Comparison of ENCODE assay signal across 22 cellular contexts in genomic region chr1:3599816-3600215, GRCh38. TPM values are rescaled to one million over a fixed set of nuclear protein-coding genes. Genes with fewer than 3 reads are reported as not detected.
DNase-seq lines count a peak whose midpoint lies in the region; ATAC-seq, FAIRE-seq and TF ChIP-seq lines count a peak whose summit lies in the region.
"Had no signal": no experiment of that assay in that cellular context is flagged by ENCODE, and none has a peak within 500 bp of the region (broad histone marks: within the 10 kb centered on the region; RNA-seq: fewer than 3 reads in every experiment).

No MANE protein-coding gene starts in this region.

- peak overlapping the region; percentile 70 for H3K27ac ChIP-seq in BLaER1
- H3K27ac ChIP-seq: HL-60, Peyer's patch had no signal

- H3K4me2 ChIP-seq in BLaER1 (peak overlapping the region; percentile 91), Loucy (ENCODE audit: low read depth, low read length, poor library complexity, severe bottlenecking) (peak overlapping the region; percentile 54)

- H4K20me1 ChIP-seq in BLaER1 = peaks cover 96% of the 10 kb centered on the region
- H4K20me1 ChIP-seq in Loucy (ENCODE audit: insufficient read depth, low read length, poor library complexity, severe bottlenecking) = no peaks in the 10 kb centered on the region

- H3K9ac ChIP-seq in BLaER1 = peak overlapping the region; percentile 40
- H3K9ac ChIP-seq in Loucy (ENCODE audit: low read depth, low read length, poor library complexity, severe bottlenecking) = peak overlapping the region; percentile 72

- H3K9me3 ChIP-seq in BLaER1 = no peaks in the 10 kb centered on the region
- H3K9me3 ChIP-seq in Loucy (ENCODE audit: insufficient read depth, low read depth, low read length) = no peaks in the 10 kb centered on the region
- H3K9me3 ChIP-seq: Peyer's patch had no signal

- H3K4me3 ChIP-seq in BLaER1 (no peak overlapping the region), Loucy (ENCODE audit: low read length, poor library complexity, severe bottlenecking) (peak overlapping the region; percentile 63), bronchial epithelial cell (ENCODE audit: low read depth, low read length) (no peak overlapping the region)
- H3K4me3 ChIP-seq: Peyer's patch had no signal

- ATAC-seq in GM21717 (IDR thresholded peaks at IDR 0.05; ENCODE audit: unreplicated experiment) (no peak), left colon (no peak)

- no peak for FAIRE-seq in bronchial epithelial cell (lab: Jason Lieb, UNC)
- FAIRE-seq: G401.6 had no signal

- peak; percentile 12 for DNase-seq in bronchial epithelial cell (ENCODE audit: low read depth)
- DNase-seq in myocyte (ENCODE audit: low read depth) = peak; percentile 14
- DNase-seq in NOMO-1 treated with dmso at 0.1 percent for 144 hours (lab: John Stamatoyannopoulos, UW; ENCODE audit: unreplicated experiment) = no peak
- no peak for DNase-seq in G401 (ENCODE audit: low spot score)
- DNase-seq in left colon = no peak
- DNase-seq: CD4-positive, alpha-beta T cell; DMS53; Karpas-422; MV-4-11; NCI-H1694; NCI-H2029 treated with DMSO at 0.1 percent for 48 hours; NCI-H2227 treated with DMSO at 0.1 percent for 48 hours; NCI-H510A; NCI-H69; Peyer's patch; SHP77 treated with DMSO at 0.1 percent for 48 hours had no signal

- peaks cover 20% of the 10 kb centered on the region; the same call in 1 of the 2 replicates for H3K79me2 ChIP-seq in Loucy (ENCODE audit: insufficient read depth, low read length)

- H3K9me2 ChIP-seq in Loucy (replicated peaks; ENCODE audit: low read depth, low read length) = no peaks in the 10 kb centered on the region

- in situ Hi-C loops in G401 (cut with HindIII; ENCODE audit: low sequenced_read_pairs) = no loop called here

- no peak overlapping the region for H2AFZ ChIP-seq in Loucy (ENCODE audit: low read length)

- H3K36me3 ChIP-seq in BLaER1 = peaks cover 41% of the 10 kb centered on the region
- H3K36me3 ChIP-seq in Loucy (ENCODE audit: insufficient read depth, low read length) = no peaks in the 10 kb centered on the region
- no peaks in the 10 kb centered on the region for H3K36me3 ChIP-seq in bronchial epithelial cell (ENCODE audit: control insufficient read depth, insufficient read depth, low read length)
- H3K36me3 ChIP-seq: Peyer's patch had no signal

- intact Hi-C loops in left colon (cut with DNase I, micrococcal nuclease) = no loop called here

- H3F3A ChIP-seq in Loucy (ENCODE audit: low read depth) = no peaks in the 10 kb centered on the region

- H3K4me1 ChIP-seq in BLaER1 (peaks cover 95% of the 10 kb centered on the region), Loucy (ENCODE audit: insufficient read depth, low read length, poor library complexity, severe bottlenecking) (peaks cover 38% of the 10 kb centered on the region)

- TF ChIP-seq CTCF in Loucy (conservative IDR thresholded peaks at IDR 0.05; ENCODE audit: low read length) = no peak
- no peak for TF ChIP-seq CTCF in bronchial epithelial cell (IDR thresholded peaks at IDR 0.05; ENCODE audit: insufficient read depth, low read length, severe bottlenecking)

- H3K27me3 ChIP-seq in BLaER1 (no peaks in the 10 kb centered on the region), Loucy (ENCODE audit: insufficient read depth, low read length, poor library complexity, severe bottlenecking) (no peaks in the 10 kb centered on the region), bronchial epithelial cell (ENCODE audit: control insufficient read depth, insufficient read depth, low read length) (peaks cover 4% of the 10 kb centered on the region)
- H3K27me3 ChIP-seq: Peyer's patch had no signal

RNA-seq across cellular contexts. Expression of gene MEGF6, which starts 11.5 kb away (rescaled TPM):
- total RNA-seq in bronchial epithelial cell (1.3 and 1.5 TPM in 2 replicates), myocyte (0.13 and 0.16 TPM in 2 replicates), left colon (1 to 10 TPM; 6.3 to 8.2 TPM)
- polyA plus RNA-seq in myocyte (2012) = 45.6 TPM
- 8.1 and 8.7 TPM in 2 replicates for total RNA-seq in G401 (2014; rRNA removed; shearing (Covaris generic))

RNA-seq across cellular contexts. Expression of gene TPRG1L, which starts 25.0 kb away (rescaled TPM):
- total RNA-seq in bronchial epithelial cell = 31.5 and 33.4 TPM in 2 replicates
- 19.7 and 23.2 TPM in 2 replicates for total RNA-seq in myocyte
- 78.4 TPM for polyA plus RNA-seq in myocyte (2012)
- total RNA-seq in G401 (2014; rRNA removed; shearing (Covaris generic)) = 19.2 and 21.7 TPM in 2 replicates
- 10 to 100 TPM; 88.5 to 93.9 TPM for total RNA-seq in left colon

RNA-seq across cellular contexts. Expression of gene WRAP73, which starts 50.1 kb away (rescaled TPM):
- total RNA-seq in bronchial epithelial cell (21.3 and 22.1 TPM in 2 replicates), myocyte (25.8 and 29.0 TPM in 2 replicates), left colon (10 to 100 TPM; 20.1 to 23.6 TPM)
- polyA plus RNA-seq in myocyte (2012) = 22.3 TPM
- total RNA-seq in G401 (2014; rRNA removed; shearing (Covaris generic)) = 34.5 and 40.8 TPM in 2 replicates

RNA-seq across cellular contexts. Expression of gene TP73, which starts 52.5 kb away (rescaled TPM):
- total RNA-seq in bronchial epithelial cell (under 0.01 and 0.13 TPM in 2 replicates), myocyte (1.3 and 2.2 TPM in 2 replicates), left colon (under 1 TPM; 0.11 to 0.70 TPM)
- polyA plus RNA-seq in myocyte (2012) = 0.39 TPM
- total RNA-seq in G401 (2014; rRNA removed; shearing (Covaris generic)) = 0.86 and 2.4 TPM in 2 replicates
- total RNA-seq: CD4-positive, alpha-beta T cell had no signal
- polyA plus RNA-seq: BJ had no signal

Comparison
In these comparisons a context has a peak if more than half of its experiments do, and no peak if none do; other contexts are left out.
1. DNase-seq: peak in bronchial epithelial cell (single experiment) and myocyte (single experiment); none in NOMO-1 treated with dmso at 0.1 percent for 144 hours (single experiment), G401 (single experiment) and left colon (0 of 2).